Comparison of ENCODE assay signal across 19 cellular contexts in the genomic region with DNA sequence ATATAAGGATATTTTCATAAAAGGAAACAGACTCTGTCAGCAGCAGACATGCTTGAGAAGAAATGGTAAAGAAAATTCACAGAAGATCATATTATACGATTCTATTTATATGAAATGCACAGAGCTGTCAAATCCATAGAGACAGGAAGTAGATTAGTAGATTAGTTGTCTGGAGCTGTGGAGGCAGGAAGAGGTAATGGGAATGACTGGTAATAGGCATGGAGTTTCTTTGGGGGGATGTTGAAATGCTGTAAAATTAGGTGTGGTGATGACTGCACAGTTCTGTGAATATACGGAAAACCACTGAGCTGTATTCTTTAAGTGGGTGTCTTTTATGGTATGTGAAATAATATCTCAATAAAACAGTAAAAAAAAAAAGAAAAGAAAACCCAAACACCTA. TPM values are rescaled to one million over a fixed set of nuclear protein-coding genes. Genes with fewer than 3 reads are reported as not detected.
DNase-seq lines count a peak whose midpoint lies in the region; ATAC-seq, FAIRE-seq and TF ChIP-seq lines count a peak whose summit lies in the region.
"Had no signal": no experiment of that assay in that cellular context is flagged by ENCODE, and none has a peak within 500 bp of the region (broad histone marks: within the 10 kb centered on the region; RNA-seq: fewer than 3 reads in every experiment).

No MANE protein-coding gene starts in this region.

- POLR2A ChIA-PET in endothelial cell of umbilical vein (lab: Charles Lee) = no interaction called here

- H3K36me3 ChIP-seq in mammary epithelial cell (ENCODE audit: insufficient read depth, low read length) (peaks cover 3% of the 10 kb centered on the region), breast epithelium (no peaks in the 10 kb centered on the region), SJSA1 (peaks cover 42% of the 10 kb centered on the region), endothelial cell of umbilical vein (ENCODE audit: control insufficient read depth in 2 of 2, extremely low read depth in 1 of 2, insufficient read depth in 2 of 2, low read length in 2 of 2) (peaks cover 0 to 2% of the 10 kb centered on the region in 2 experiments)

- H3K4me3 ChIP-seq in mammary epithelial cell (replicated peaks in 1 of 3; ENCODE audit: insufficient read depth in 1 of 3, low read depth in 2 of 3, low read length in 3 of 3) (no peak overlapping the region), breast epithelium (no peak overlapping the region), SJSA1 (no peak overlapping the region), endothelial cell of umbilical vein (replicated peaks in 1 of 3; ENCODE audit: insufficient read depth in 1 of 3, low read depth in 1 of 3, low read length in 3 of 3) (no peak overlapping the region)
- H3K4me3 ChIP-seq: BLaER1, GM23248 had no signal

- no peak for ATAC-seq in GM18858 (IDR thresholded peaks at IDR 0.05; ENCODE audit: unreplicated experiment)
- ATAC-seq in GM18907 (IDR thresholded peaks at IDR 0.05; ENCODE audit: unreplicated experiment) = no peak

- no peak for FAIRE-seq in endothelial cell of umbilical vein (lab: Jason Lieb, UNC)

- H3K79me2 ChIP-seq in mammary epithelial cell (ENCODE audit: insufficient read depth, low read length) (no peaks in the 10 kb centered on the region), endothelial cell of umbilical vein (ENCODE audit: control insufficient read depth, insufficient read depth, low read length) (no peaks in the 10 kb centered on the region)

- no peak for TF ChIP-seq CTCF in mammary epithelial cell (conservative IDR thresholded peaks at IDR 0.05 in 1 of 2, IDR thresholded peaks at IDR 0.05 in 1 of 2; ENCODE audit: extremely low read depth in 1 of 2, insufficient read depth in 1 of 2, low read depth in 1 of 2, low read length in 2 of 2)
- no peak for TF ChIP-seq CTCF in breast epithelium (IDR thresholded peaks at IDR 0.05)
- no peak for TF ChIP-seq CTCF in endothelial cell of umbilical vein (IDR thresholded peaks at IDR 0.05; ENCODE audit: extremely low read depth in 1 of 2, insufficient read depth in 1 of 2, low read depth in 1 of 2, low read length in 2 of 2)

- H4K20me1 ChIP-seq in mammary epithelial cell (ENCODE audit: insufficient read depth, low read length) (no peaks in the 10 kb centered on the region), endothelial cell of umbilical vein (replicated peaks; ENCODE audit: control insufficient read depth, extremely low read depth, insufficient read depth, low read length) (no peaks in the 10 kb centered on the region)
- H4K20me1 ChIP-seq: BLaER1 had no signal

- H3K4me1 ChIP-seq in mammary epithelial cell (ENCODE audit: insufficient read depth, low read length) (no peaks in the 10 kb centered on the region), breast epithelium (no peaks in the 10 kb centered on the region), SJSA1 (replicated peaks) (peaks cover 18% of the 10 kb centered on the region), endothelial cell of umbilical vein (ENCODE audit: control insufficient read depth, extremely low read depth, insufficient read depth, low read length) (peaks cover 23% of the 10 kb centered on the region)
- H3K4me1 ChIP-seq: BLaER1, Caco-2 had no signal

- H3K27me3 ChIP-seq in mammary epithelial cell (ENCODE audit: insufficient read depth, low read length) (no peaks in the 10 kb centered on the region), breast epithelium (no peaks in the 10 kb centered on the region), SJSA1 (replicated peaks) (no peaks in the 10 kb centered on the region), endothelial cell of umbilical vein (ENCODE audit: control insufficient read depth in 2 of 2, insufficient read depth in 2 of 2, low read length in 2 of 2) (no peaks in the 10 kb centered on the region)
- H3K27me3 ChIP-seq: BLaER1 had no signal

- intact Hi-C loops in mammary epithelial cell (cut with micrococcal nuclease) (no loop called here), breast epithelium (cut with DNase I; ENCODE audit: low total_unique reads) (no loop called here), endothelial cell of umbilical vein (cut with micrococcal nuclease) (loop anchor here (10.0 kb wide), 1 partner anchor 131 kb away; the partner anchor contains the start of gene FBN1), cardiac septum (cut with DNase I) (no loop called here)

- TF ChIP-seq POLR2A in breast epithelium (IDR thresholded peaks at IDR 0.05) = no peak
- no peak for TF ChIP-seq POLR2A in endothelial cell of umbilical vein (IDR thresholded peaks at IDR 0.05; ENCODE audit: low read depth, low read length)

- CTCF ChIA-PET in mammary epithelial cell (lab: Charles Lee; ENCODE audit: low non-redundant PET) = no interaction called here
- CTCF ChIA-PET in endothelial cell of umbilical vein (lab: Charles Lee) = interaction anchor here (0.8 to 1.5 kb wide), 6 partner anchors 9 to 417 kb away, joined by 3 to 7 read pairs (median 4); no protein-coding TSS in a partner anchor

- DNase-seq in mammary epithelial cell = peak; percentile 17
- DNase-seq in breast epithelium (ENCODE audit: low spot score in 2 of 2) = no peak
- DNase-seq in SJSA1 (ENCODE audit: low read depth in 1 of 2, low spot score in 2 of 2) = no peak
- peak; percentile 33 for DNase-seq in endothelial cell of umbilical vein (ENCODE audit: low read depth, low spot score)
- no peak for DNase-seq in cardiac septum (ENCODE audit: low spot score)
- no peak for DNase-seq in iPS-NIHi11 (ENCODE audit: low spot score)
- DNase-seq: AML-193; Caco-2; CD8-positive, alpha-beta memory T cell; DND-41; GF-D8; GM23248; H7; KG1 had no signal

- BruUV-seq in mammary epithelial cell (replicated peaks; lab: Mats Ljungman, UMichigan) = no TSS peak
- BruUV-seq in endothelial cell of umbilical vein (replicated peaks; lab: Mats Ljungman, UMichigan) = no TSS peak

- H3K27ac ChIP-seq in mammary epithelial cell (ENCODE audit: insufficient read depth, low read depth, low read length) = no peak overlapping the region
- no peak overlapping the region for H3K27ac ChIP-seq in breast epithelium
- H3K27ac ChIP-seq in SJSA1 = peak overlapping the region; percentile 9; the same call in 1 of the 2 replicates
- peak overlapping the region; percentile 32 for H3K27ac ChIP-seq in endothelial cell of umbilical vein (ENCODE audit: insufficient read depth, low read depth, low read length)
- H3K27ac ChIP-seq: 22Rv1, BLaER1, GM23248, HL-60 had no signal

- 97% methylated on average over 2 of the region's 2 CpGs for WGBS in mammary epithelial cell (ENCODE audit: low coverage, missing lambda C conversion rate)

- dilution Hi-C loops in mammary epithelial cell (cut with HindIII; ENCODE audit: low sequenced_read_pairs) = no loop called here
- dilution Hi-C loops in endothelial cell of umbilical vein (cut with MboI; ENCODE audit: extremely low pct_ligation_motif_present, low sequenced_read_pairs) = no loop called here

- H3K9ac ChIP-seq in mammary epithelial cell (ENCODE audit: insufficient read depth, low read length) = no peak overlapping the region
- H3K9ac ChIP-seq in endothelial cell of umbilical vein (replicated peaks; ENCODE audit: extremely low read depth, insufficient read depth, low read length) = no peak overlapping the region
- H3K9ac ChIP-seq: BLaER1, GM23248 had no signal

- no peaks in the 10 kb centered on the region for H3K9me3 ChIP-seq in mammary epithelial cell (replicated peaks; ENCODE audit: insufficient read depth, low read length)
- no peaks in the 10 kb centered on the region for H3K9me3 ChIP-seq in breast epithelium
- H3K9me3 ChIP-seq in SJSA1 (replicated peaks) = no peaks in the 10 kb centered on the region
- no peaks in the 10 kb centered on the region for H3K9me3 ChIP-seq in endothelial cell of umbilical vein (replicated peaks; ENCODE audit: control insufficient read depth, insufficient read depth, low read length)
- H3K9me3 ChIP-seq: Caco-2 had no signal

- no peak overlapping the region for H2AFZ ChIP-seq in mammary epithelial cell (ENCODE audit: low read depth, low read length)
- H2AFZ ChIP-seq in endothelial cell of umbilical vein (ENCODE audit: low read depth, low read length) = no peak overlapping the region
- H2AFZ ChIP-seq: GM23248 had no signal

- H3K4me2 ChIP-seq in mammary epithelial cell (ENCODE audit: insufficient read depth, low read depth, low read length) (no peak overlapping the region), endothelial cell of umbilical vein (ENCODE audit: insufficient read depth, low read length) (peak overlapping the region; percentile 30)
- H3K4me2 ChIP-seq: BLaER1 had no signal

- no peaks in the 10 kb centered on the region for H3K9me1 ChIP-seq in endothelial cell of umbilical vein (replicated peaks; ENCODE audit: control insufficient read depth, extremely low read depth, insufficient read depth, low read length)

- in situ Hi-C loops in mammary epithelial cell (cut with MboI; ENCODE audit: low sequenced_read_pairs in 2 of 2) = no loop called here

TF ChIP-seq in endothelial cell of umbilical vein, 7 proteins besides CTCF, POLR2A, EP300 and RAD21:
- TF ChIP-seq JUN (IDR thresholded peaks at IDR 0.05; ENCODE audit: borderline replicate concordance, insufficient read depth, insufficient read length, low read depth) = no peak
- TF ChIP-seq GATA2 (IDR thresholded peaks at IDR 0.05; ENCODE audit: insufficient read depth, insufficient read length, low read depth, low read length) = peak; percentile 40

RNA-seq across cellular contexts. Expression of gene CEP152, which starts 35.3 kb away (rescaled TPM):
- total RNA-seq in mammary epithelial cell (1 to 10 TPM; 2.5 to 9.2 TPM), breast epithelium (10 to 100 TPM in 1 of 3 donors, 1 to 10 TPM in 2; 5.3 to 13.5 (median 5.9) TPM), endothelial cell of umbilical vein (13.8 and 15.7 TPM in 2 replicates), cardiac septum (1.1 TPM)
- polyA plus RNA-seq in mammary epithelial cell (0.66 TPM), endothelial cell of umbilical vein (1.1 and 3.0 TPM in 2 replicates)
- polyA minus RNA-seq in mammary epithelial cell (0.36 TPM), endothelial cell of umbilical vein (12.9 and 19.2 TPM in 2 replicates)
- total RNA-seq in SJSA1 (2014; rRNA removed; shearing (Covaris generic)) = 16.6 and 19.5 TPM in 2 replicates
- polyA plus RNA-seq in endothelial cell of umbilical vein (2011; cell fraction: cytosol; rRNA removed) = 1.3 and 1.4 TPM in 2 replicates
- 6.9 and 9.2 TPM in 2 replicates for polyA plus RNA-seq in endothelial cell of umbilical vein (2011; cell fraction: nucleus; rRNA removed)
- 4.5 and 6.7 TPM in 2 replicates for polyA plus RNA-seq in endothelial cell of umbilical vein (2012)
- polyA minus RNA-seq in endothelial cell of umbilical vein (2011; cell fraction: cytosol; rRNA and poly(A)+ RNA removed) = 10.3 TPM
- polyA minus RNA-seq in endothelial cell of umbilical vein (2011; cell fraction: nucleus; rRNA and poly(A)+ RNA removed) = 27.6 and 29.2 TPM in 2 replicates

Comparison
In these comparisons a context has a peak if more than half of its experiments do, and no peak if none do; other contexts are left out.
1. DNase-seq: peak in mammary epithelial cell (single experiment) and endothelial cell of umbilical vein (single experiment); none in breast epithelium (0 of 2), SJSA1 (0 of 2), cardiac septum (single experiment) and iPS-NIHi11 (single experiment).
2. H3K27ac ChIP-seq: peak in SJSA1 (single experiment) and endothelial cell of umbilical vein (single experiment); none in mammary epithelial cell (single experiment) and breast epithelium (0 of 2).